Comparison of ENCODE assay signal across 8 cellular contexts in the genomic region with DNA sequence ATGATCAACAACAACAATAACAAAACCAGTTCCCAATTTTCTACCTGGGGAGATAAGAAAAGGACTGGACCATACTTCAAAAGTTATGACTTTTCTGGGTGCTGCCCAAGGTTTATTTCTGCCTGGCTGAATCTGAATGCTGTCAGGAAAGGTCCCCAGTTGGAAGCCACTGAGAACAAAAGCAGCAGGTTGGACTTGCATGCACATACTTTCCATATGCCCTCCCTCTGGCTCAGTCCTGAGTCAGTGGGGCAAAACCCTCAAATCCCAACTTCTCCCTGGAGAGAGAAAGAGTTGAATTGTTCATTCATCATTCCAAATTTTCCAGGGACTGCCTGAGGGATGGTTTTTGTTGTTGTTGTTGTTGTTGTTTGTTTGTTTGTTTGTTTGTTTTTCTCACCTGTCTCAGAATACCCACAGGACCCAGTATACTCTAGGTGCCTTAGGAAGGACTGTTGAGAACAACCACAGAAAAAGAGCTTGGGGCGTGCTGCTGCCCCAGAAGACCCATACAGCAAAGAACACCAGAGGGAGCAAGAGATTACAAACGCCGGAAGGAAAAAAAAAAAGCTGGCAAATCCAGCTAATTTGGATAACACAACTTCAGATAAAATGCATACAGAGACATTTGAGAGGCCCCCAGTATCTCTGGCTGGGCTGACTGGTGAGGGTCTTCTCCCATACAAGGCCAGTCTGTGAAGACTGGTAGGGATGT.
DNase-seq lines count a peak whose midpoint lies in the region; ATAC-seq and TF ChIP-seq lines count a peak whose summit lies in the region.

No MANE protein-coding gene starts in this region.

- in situ Hi-C loops in HAP-1 (cut with MboI; ENCODE audit: low sequenced_read_pairs): no loop called here

- H3K9me3 ChIP-seq in HAP-1 (no peaks in the 10 kb centered on the region), RWPE2 (ENCODE audit: severe bottlenecking) (no peaks in the 10 kb centered on the region)

- ATAC-seq in RWPE2 (ENCODE audit: low read depth) (peak; percentile 70), GM21529 (IDR thresholded peaks at IDR 0.05; ENCODE audit: unreplicated experiment) (no peak), GM18868 (IDR thresholded peaks at IDR 0.05; ENCODE audit: unreplicated experiment) (no peak)

- H3K36me3 ChIP-seq in HAP-1 (replicated peaks): no peaks in the 10 kb centered on the region
- no peaks in the 10 kb centered on the region for H3K36me3 ChIP-seq in RWPE2 (ENCODE audit: low read depth)

- H3K27me3 ChIP-seq in HAP-1 (ENCODE audit: low read depth): peaks cover 22% of the 10 kb centered on the region
- peaks cover 56% of the 10 kb centered on the region for H3K27me3 ChIP-seq in RWPE2 (ENCODE audit: insufficient read depth, poor library complexity, severe bottlenecking)

- H3K4me3 ChIP-seq in HAP-1: no peak overlapping the region
- no peak overlapping the region for H3K4me3 ChIP-seq in RWPE2 (ENCODE audit: severe bottlenecking)

- no peaks in the 10 kb centered on the region for H3K4me1 ChIP-seq in HAP-1
- H3K4me1 ChIP-seq in RWPE2 (ENCODE audit: insufficient read depth, poor library complexity, severe bottlenecking): no peaks in the 10 kb centered on the region

- intact Hi-C loops in posterior vena cava (cut with DNase I): no loop called here

- DNase-seq in AG08395 (ENCODE audit: low spot score) (peak; percentile 7), HAP-1 (ENCODE audit: low spot score in 2 of 2) (peak; percentile 9 to 17), RWPE2 (ENCODE audit: low spot score) (no peak), iPS DF 19.7 (ENCODE audit: low read depth, low spot score) (peak; percentile 9), posterior vena cava (ENCODE audit: low spot score) (no peak), T1000 (lab: John Stamatoyannopoulos, UW) (no peak)

- H3K27ac ChIP-seq in RWPE2 (ENCODE audit: poor library complexity, severe bottlenecking): no peak overlapping the region

- TF ChIP-seq CTCF in RWPE2 (IDR thresholded peaks at IDR 0.05; ENCODE audit: poor library complexity, severe bottlenecking): peak; percentile 59

Comparison
In these comparisons a context has a peak if more than half of its experiments do, and no peak if none do; other contexts are left out.
1. DNase-seq: peak in AG08395 (single experiment), HAP-1 (2 of 2) and iPS DF 19.7 (single experiment); none in RWPE2 (single experiment), posterior vena cava (single experiment) and T1000 (single experiment).